8 cellular contexts compared by ENCODE assay signal in the genomic region with DNA sequence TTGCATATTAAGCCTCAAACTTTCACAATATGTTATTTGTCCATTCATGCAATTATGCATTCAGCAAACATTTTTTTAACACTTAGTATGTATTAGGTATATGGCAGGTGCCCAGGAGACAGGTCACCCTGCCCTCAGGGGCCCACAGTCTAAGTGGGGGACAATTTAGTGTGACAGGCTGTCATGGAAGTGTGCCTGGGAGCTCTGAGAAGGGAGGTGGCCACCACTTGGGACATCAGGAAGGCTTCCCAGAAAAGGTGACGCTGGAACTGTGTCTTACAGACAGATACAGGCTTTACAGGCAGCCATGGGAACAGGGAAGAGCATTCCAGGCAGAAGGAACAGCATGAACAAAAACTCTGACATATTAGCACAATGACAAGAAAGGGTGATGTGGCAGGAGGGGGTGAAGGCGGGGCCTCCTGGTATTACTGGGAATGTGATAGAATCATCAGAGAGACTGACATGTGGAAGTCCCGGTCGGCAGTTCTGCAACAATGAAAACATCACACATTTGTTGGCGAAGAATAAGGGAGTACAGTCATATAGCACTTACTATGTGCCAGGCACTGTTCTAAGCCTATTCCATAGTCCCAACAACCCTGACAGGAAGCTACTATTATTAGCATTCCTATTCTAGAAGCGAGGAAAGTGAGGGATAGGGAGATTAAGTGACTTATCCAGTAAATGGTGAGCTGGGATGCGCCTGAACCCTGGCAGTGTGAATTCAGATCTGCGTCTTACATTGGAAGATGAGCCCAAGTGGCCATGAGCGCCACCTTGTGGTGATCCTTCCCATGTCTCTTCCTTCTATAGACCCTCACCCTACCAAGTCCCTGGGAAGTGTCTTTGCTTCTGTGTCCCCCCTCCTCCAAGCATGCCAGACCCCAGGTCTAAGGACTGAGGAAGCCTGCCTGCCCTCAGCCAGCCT. TPM values are rescaled to one million over a fixed set of nuclear protein-coding genes. Genes with fewer than 3 reads are reported as not detected.
A peak's percentile ranks its signal among the peaks of the same experiment; 100 is the strongest.
DNase-seq lines count a peak whose midpoint lies in the region; ATAC-seq, FAIRE-seq and TF ChIP-seq lines count a peak whose summit lies in the region.

No MANE protein-coding gene starts in this region.

- no peaks in the 10 kb centered on the region for H3K27me3 Mint-ChIP-seq in activated T-helper 17 cell treated with anti-CD3 and anti-CD28 coated beads, Interleukin-2, amount 50 U/mL, for 72 hours

- H3K4me3 ChIP-seq in foreskin fibroblast (ENCODE audit: low read depth in 1 of 2, low read length in 2 of 2), result no peak overlapping the region
- no peak overlapping the region for H3K4me3 ChIP-seq in uterus

- no peaks in the 10 kb centered on the region for H3K9me3 ChIP-seq in uterus

- TF ChIP-seq CTCF in foreskin fibroblast (IDR thresholded peaks at IDR 0.05; ENCODE audit: low read depth, low read length), result peak; percentile 86
- TF ChIP-seq CTCF in omental fat pad (IDR thresholded peaks at IDR 0.05), result peak in 1 of 3 donors; percentile 27
- peak; percentile 56 to 70 (median 64) for TF ChIP-seq CTCF in uterus (IDR thresholded peaks at IDR 0.05)

- peaks cover 98% of the 10 kb centered on the region for H3K36me3 Mint-ChIP-seq in activated T-helper 17 cell treated with anti-CD3 and anti-CD28 coated beads, Interleukin-2, amount 50 U/mL, for 72 hours (ENCODE audit: low read depth)

- peak overlapping the region; percentile 86 for H3K27ac Mint-ChIP-seq in activated T-helper 17 cell treated with anti-CD3 and anti-CD28 coated beads, Interleukin-2, amount 50 U/mL, for 72 hours

- no peaks in the 10 kb centered on the region for H3K4me1 ChIP-seq in uterus

- intact Hi-C loops in uterus (cut with DNase I; ENCODE audit: low total_unique reads), result no loop called here

- H3K4me3 Mint-ChIP-seq in activated T-helper 17 cell treated with anti-CD3 and anti-CD28 coated beads, Interleukin-2, amount 50 U/mL, for 72 hours, result peak overlapping the region; percentile 92

- H3K9me3 Mint-ChIP-seq in activated T-helper 17 cell treated with anti-CD3 and anti-CD28 coated beads, Interleukin-2, amount 50 U/mL, for 72 hours, result no peaks in the 10 kb centered on the region

- H3K27me3 ChIP-seq in uterus, result peaks cover 0 to 1% of the 10 kb centered on the region in 2 donors

- no peak overlapping the region for H3K27ac ChIP-seq in uterus

- H3K36me3 ChIP-seq in uterus, result no peaks in the 10 kb centered on the region

- peaks cover 61% of the 10 kb centered on the region for H3K4me1 Mint-ChIP-seq in activated T-helper 17 cell treated with anti-CD3 and anti-CD28 coated beads, Interleukin-2, amount 50 U/mL, for 72 hours

- peak; percentile 68 for ATAC-seq in activated T-helper 17 cell treated with anti-CD3 and anti-CD28 coated beads, Interleukin-2, amount 50 U/mL, for 72 hours (replicated peaks)
- ATAC-seq in omental fat pad (ENCODE audit: low FRiP score), result no peak
- ATAC-seq in GM21723 (IDR thresholded peaks at IDR 0.05; ENCODE audit: unreplicated experiment), result no peak

- FAIRE-seq in HTR-8/SVneo (lab: Jason Lieb, UNC), result peak; percentile 89

- DNase-seq in COLO668 (lab: John Stamatoyannopoulos, UW; ENCODE audit: unreplicated experiment), result peak; percentile 47
- peak; percentile 83 for DNase-seq in HTR-8/SVneo (ENCODE audit: insufficient read length, low spot score)
- DNase-seq in RPMI8226, result peak; percentile 82
- peak; percentile 43 to 84 for DNase-seq in foreskin fibroblast
- peak; percentile 92 for DNase-seq in omental fat pad (ENCODE audit: low spot score)
- peak; percentile 68 to 70 for DNase-seq in uterus

- no peak for TF ChIP-seq POLR2A in uterus (IDR thresholded peaks at IDR 0.05)

RNA-seq across cellular contexts. Expression of a gene that starts 13.7 kb away (rescaled TPM):
- total RNA-seq in activated T-helper 17 cell treated with anti-CD3 and anti-CD28 coated beads, Interleukin-2, amount 50 U/mL, for 72 hours, result 100 to 1,000 TPM; 262 to 496 TPM
- total RNA-seq in omental fat pad, result 10 to 100 TPM; 19.7 to 56.4 (median 38.8) TPM
- 10 to 100 TPM in 1 of 4 donors, 1 to 10 TPM in 3; 2.6 to 12.3 (median 3.6) TPM for total RNA-seq in uterus

RNA-seq across cellular contexts. Expression of a gene that starts 26.6 kb away (rescaled TPM):
- total RNA-seq in activated T-helper 17 cell treated with anti-CD3 and anti-CD28 coated beads, Interleukin-2, amount 50 U/mL, for 72 hours, result under 1 TPM; 0.13 to 0.32 TPM
- total RNA-seq in omental fat pad (under 1 TPM in 1 of 4 donors, not detected in 3; 0.65 TPM), uterus (not detected)

Comparison
In these comparisons a context has a peak if more than half of its experiments do, and no peak if none do; other contexts are left out.
1. RNA of a gene that starts 13.7 kb away (total RNA-seq): 262 to 496 TPM in activated T-helper 17 cell treated with anti-CD3 and anti-CD28 coated beads, Interleukin-2, amount 50 U/mL, for 72 hours; 19.7 to 56.4 TPM in omental fat pad and 2.6 to 12.3 TPM in uterus; every median in the first group is over 4 times any median in the second.
2. Peak in every context shown above with its lines, with median percentiles within 50 percentile points of each other: DNase-seq.